29 cellular contexts compared by ENCODE assay signal in genomic region chr12:68020699-68021098, GRCh38. TPM values are rescaled to one million over a fixed set of nuclear protein-coding genes. Genes with fewer than 3 reads are reported as not detected.
DNase-seq lines count a peak whose midpoint lies in the region; ATAC-seq and TF ChIP-seq lines count a peak whose summit lies in the region.
"Had no signal": no experiment of that assay in that cellular context is flagged by ENCODE, and none has a peak within 500 bp of the region (broad histone marks: within the 10 kb centered on the region; RNA-seq: fewer than 3 reads in every experiment).

No MANE protein-coding gene starts in this region.

- peaks cover 4% of the 10 kb centered on the region for H3K36me3 Mint-ChIP-seq in activated CD8-positive, alpha-beta T cell treated with anti-CD3 and anti-CD28 coated beads for 36 hours (ENCODE audit: low read depth)
- no peaks in the 10 kb centered on the region for H3K36me3 Mint-ChIP-seq in activated CD8-positive, alpha-beta T cell treated with anti-CD3 and anti-CD28 coated beads, Interleukin-2, amount 10 ng/mL, durations not matched to agents 7 days and 5 days (ENCODE audit: low read depth)
- H3K36me3 Mint-ChIP-seq: CD14-positive monocyte had no signal

- H3K9me3 Mint-ChIP-seq in activated CD8-positive, alpha-beta T cell treated with anti-CD3 and anti-CD28 coated beads for 36 hours: peaks cover 3% of the 10 kb centered on the region
- no peaks in the 10 kb centered on the region for H3K9me3 Mint-ChIP-seq in activated CD8-positive, alpha-beta T cell treated with anti-CD3 and anti-CD28 coated beads, Interleukin-2, amount 10 ng/mL, durations not matched to agents 7 days and 5 days (ENCODE audit: insufficient read depth)
- H3K9me3 Mint-ChIP-seq: CD8-positive, alpha-beta memory T cell had no signal

- H3K36me3 ChIP-seq in mesendoderm (ENCODE audit: control insufficient read depth, insufficient read depth, low read length) (no peaks in the 10 kb centered on the region), brain microvascular endothelial cell (replicated peaks) (no peaks in the 10 kb centered on the region)
- H3K36me3 ChIP-seq: BE2C, BLaER1 had no signal

- no peaks in the 10 kb centered on the region for H3K79me2 ChIP-seq in mesendoderm (ENCODE audit: control insufficient read depth, insufficient read depth, low read length)

- no peak overlapping the region for H3K27ac ChIP-seq in mesendoderm (ENCODE audit: low read depth, low read length)
- H3K27ac ChIP-seq in brain microvascular endothelial cell: no peak overlapping the region
- H3K27ac ChIP-seq: BLaER1 had no signal

- no peak overlapping the region for H3K23ac ChIP-seq in mesendoderm (ENCODE audit: low read length)

- H3K4me1 Mint-ChIP-seq in activated CD8-positive, alpha-beta T cell treated with anti-CD3 and anti-CD28 coated beads for 36 hours (ENCODE audit: low read depth): peaks cover 15% of the 10 kb centered on the region
- no peaks in the 10 kb centered on the region for H3K4me1 Mint-ChIP-seq in activated CD8-positive, alpha-beta T cell treated with anti-CD3 and anti-CD28 coated beads, Interleukin-2, amount 10 ng/mL, durations not matched to agents 7 days and 5 days (ENCODE audit: low read depth)
- H3K4me1 Mint-ChIP-seq: CD14-positive monocyte; CD4-positive, alpha-beta memory T cell; CD4-positive, CD25-positive, alpha-beta regulatory T cell had no signal

- no peak overlapping the region for H3K4me3 Mint-ChIP-seq in activated CD8-positive, alpha-beta T cell treated with anti-CD3 and anti-CD28 coated beads for 36 hours
- H3K4me3 Mint-ChIP-seq in activated CD8-positive, alpha-beta T cell treated with anti-CD3 and anti-CD28 coated beads, Interleukin-2, amount 10 ng/mL, durations not matched to agents 7 days and 5 days: no peak overlapping the region
- H3K4me3 Mint-ChIP-seq: CD14-positive monocyte; CD4-positive, alpha-beta memory T cell; CD4-positive, CD25-positive, alpha-beta regulatory T cell; CD8-positive, alpha-beta memory T cell had no signal

- peak overlapping the region; percentile 45 for H2BK15ac ChIP-seq in mesendoderm (replicated peaks; ENCODE audit: low read depth)

- H3K27me3 Mint-ChIP-seq in activated CD8-positive, alpha-beta T cell treated with anti-CD3 and anti-CD28 coated beads for 36 hours: no peaks in the 10 kb centered on the region
- no peaks in the 10 kb centered on the region for H3K27me3 Mint-ChIP-seq in activated CD8-positive, alpha-beta T cell treated with anti-CD3 and anti-CD28 coated beads, Interleukin-2, amount 10 ng/mL, durations not matched to agents 7 days and 5 days (ENCODE audit: low read depth)
- H3K27me3 Mint-ChIP-seq: CD4-positive, alpha-beta memory T cell; CD8-positive, alpha-beta memory T cell had no signal

- no peak overlapping the region for H3K4ac ChIP-seq in mesendoderm (ENCODE audit: low read depth, low read length)

- TF ChIP-seq POLR2A in NB4 (IDR thresholded peaks at IDR 0.05; ENCODE audit: extremely low read depth, insufficient read length): no peak

- H3K18ac ChIP-seq in mesendoderm (ENCODE audit: low read length): no peak overlapping the region

- CTCF ChIA-PET in activated CD8-positive, alpha-beta T cell treated with anti-CD3 and anti-CD28 coated beads for 36 hours (lab: Charles Lee): interaction anchor here (1.1 to 3.1 kb wide), 5 partner anchors 8 to 203 kb away, joined by 3 to 10 read pairs (median 4); no protein-coding TSS in a partner anchor
- CTCF ChIA-PET in activated CD8-positive, alpha-beta T cell treated with anti-CD3 and anti-CD28 coated beads, Interleukin-2, amount 10 ng/mL, durations not matched to agents 7 days and 5 days (lab: Charles Lee): interaction anchor here (0.9 to 3.0 kb wide), 4 partner anchors 11 to 36 kb away, joined by 3 to 8 read pairs (median 4); no protein-coding TSS in a partner anchor

- H2BK120ac ChIP-seq in mesendoderm (ENCODE audit: low read depth, low read length): no peak overlapping the region

- ATAC-seq in activated CD8-positive, alpha-beta T cell treated with anti-CD3 and anti-CD28 coated beads for 36 hours: peak; percentile 61
- ATAC-seq in activated CD8-positive, alpha-beta T cell treated with anti-CD3 and anti-CD28 coated beads, Interleukin-2, amount 10 ng/mL, durations not matched to agents 7 days and 5 days: no peak
- ATAC-seq in HG03565 (IDR thresholded peaks at IDR 0.05; ENCODE audit: unreplicated experiment): no peak
- ATAC-seq: GM12878 had no signal

- H3K27me3 ChIP-seq in mesendoderm (ENCODE audit: insufficient read depth, low read length, poor library complexity): no peaks in the 10 kb centered on the region
- no peaks in the 10 kb centered on the region for H3K27me3 ChIP-seq in brain microvascular endothelial cell (replicated peaks)
- H3K27me3 ChIP-seq: BE2C, BLaER1 had no signal

- no peak overlapping the region for H3K9ac ChIP-seq in mesendoderm (ENCODE audit: low read length)
- H3K9ac ChIP-seq: BLaER1 had no signal

- POLR2A ChIA-PET in activated CD8-positive, alpha-beta T cell treated with anti-CD3 and anti-CD28 coated beads for 36 hours (lab: Charles Lee): interaction anchor here (1.0 kb wide), 1 partner anchor 9 kb away, joined by 3 read pairs; no protein-coding TSS in a partner anchor
- POLR2A ChIA-PET in activated CD8-positive, alpha-beta T cell treated with anti-CD3 and anti-CD28 coated beads, Interleukin-2, amount 10 ng/mL, durations not matched to agents 7 days and 5 days (lab: Charles Lee): no interaction called here

- no peaks in the 10 kb centered on the region for H3K79me1 ChIP-seq in mesendoderm (ENCODE audit: low read length)

- H2AK5ac ChIP-seq in mesendoderm (ENCODE audit: low read length): no peak overlapping the region

- no peak overlapping the region for H4K5ac ChIP-seq in mesendoderm (ENCODE audit: low read length)

- no CpG with 5 or more reads among the region's 5 CpGs for WGBS in mesendoderm (ENCODE audit: extremely low coverage, insufficient coverage, low lambda C conversion rate)

- intact Hi-C loops in activated CD8-positive, alpha-beta T cell treated with anti-CD3 and anti-CD28 coated beads for 36 hours (cut with micrococcal nuclease): no loop called here

- no peak overlapping the region for H3K56ac ChIP-seq in mesendoderm (ENCODE audit: low read length)

- peaks cover 5% of the 10 kb centered on the region for H3K4me1 ChIP-seq in mesendoderm (ENCODE audit: control insufficient read depth, low read depth, low read length)
- H3K4me1 ChIP-seq: BE2C, BLaER1 had no signal

- no peak overlapping the region for H2BK5ac ChIP-seq in mesendoderm (ENCODE audit: low read length)

- no peak overlapping the region for H3K27ac Mint-ChIP-seq in activated CD8-positive, alpha-beta T cell treated with anti-CD3 and anti-CD28 coated beads for 36 hours
- no peak overlapping the region for H3K27ac Mint-ChIP-seq in activated CD8-positive, alpha-beta T cell treated with anti-CD3 and anti-CD28 coated beads, Interleukin-2, amount 10 ng/mL, durations not matched to agents 7 days and 5 days
- H3K27ac Mint-ChIP-seq: CD14-positive monocyte; CD4-positive, alpha-beta memory T cell; CD4-positive, CD25-positive, alpha-beta regulatory T cell had no signal

- in situ Hi-C loops in brain microvascular endothelial cell (cut with HindIII; ENCODE audit: low pct_ligation_motif_present, low sequenced_read_pairs): no loop called here

- DNase-seq in activated CD8-positive, alpha-beta T cell treated with anti-CD3 and anti-CD28 coated beads for 36 hours: no peak
- no peak for DNase-seq in activated CD8-positive, alpha-beta T cell treated with anti-CD3 and anti-CD28 coated beads, Interleukin-2, amount 10 ng/mL, durations not matched to agents 7 days and 5 days
- DNase-seq in NB4 (ENCODE audit: low read depth): peak; percentile 12
- DNase-seq in mesendoderm: no peak
- DNase-seq in brain microvascular endothelial cell: no peak
- no peak for DNase-seq in RPMI8226
- DNase-seq: 8988T; ACHN; BE2C; C1 segment of cervical spinal cord; CD4-positive, alpha-beta memory T cell; CD4-positive, CD25-positive, alpha-beta regulatory T cell; CD8-positive, alpha-beta memory T cell; COR-L47; DMS 273 treated with DMSO at 0.1 percent for 48 hours; DMS153; DMS53; DMS79; DND-41; EL; GDM1 had no signal

- no peak for TF ChIP-seq CTCF in activated CD8-positive, alpha-beta T cell treated with anti-CD3 and anti-CD28 coated beads for 36 hours (IDR thresholded peaks at IDR 0.05)
- TF ChIP-seq CTCF in NB4 (IDR thresholded peaks at IDR 0.05; ENCODE audit: low read depth, low read length): no peak
- TF ChIP-seq CTCF in brain microvascular endothelial cell (IDR thresholded peaks at IDR 0.05; ENCODE audit: low read depth, low read length, missing control alignments): no peak

- H3K4me2 ChIP-seq in mesendoderm (ENCODE audit: low read length): no peak overlapping the region
- H3K4me2 ChIP-seq: BLaER1 had no signal

- H4K8ac ChIP-seq in mesendoderm (ENCODE audit: low read depth, low read length): no peak overlapping the region

- H3K4me3 ChIP-seq in NB4 (ENCODE audit: low read depth, low read length) (no peak overlapping the region), mesendoderm (ENCODE audit: low read length) (no peak overlapping the region), brain microvascular endothelial cell (ENCODE audit: low read depth, low read length) (no peak overlapping the region)
- H3K4me3 ChIP-seq: BLaER1, GM12878 had no signal

RNA-seq across cellular contexts. Expression of gene IFNG-AS1, which starts 31.5 kb away (rescaled TPM):
- total RNA-seq in activated CD8-positive, alpha-beta T cell treated with anti-CD3 and anti-CD28 coated beads for 36 hours: under 1 TPM in 1 of 2 experiments, not detected in 1; 0.25 TPM
- under 1 TPM in 1 of 2 experiments, not detected in 1; 0.21 TPM for total RNA-seq in activated CD8-positive, alpha-beta T cell treated with anti-CD3 and anti-CD28 coated beads, Interleukin-2, amount 10 ng/mL, durations not matched to agents 7 days and 5 days
- not detected for polyA plus RNA-seq in mesendoderm (2013, experiment 1 of 2)
- polyA plus RNA-seq in mesendoderm (2013, experiment 2 of 2): not detected
- total RNA-seq: A673, Daoy, G401 had no signal
- polyA plus RNA-seq: AG04450, CD14-positive monocyte had no signal
